Comparison of ENCODE assay signal across 8 cellular contexts in genomic region chr6:42661540-42662153, GRCh38.
DNase-seq lines count a peak whose midpoint lies in the region; ATAC-seq and TF ChIP-seq lines count a peak whose summit lies in the region.

No MANE protein-coding gene starts in this region.

- peak; percentile 94 for ATAC-seq in T-helper 17 cell
- ATAC-seq in GM21737 (IDR thresholded peaks at IDR 0.05; ENCODE audit: unreplicated experiment): no peak
- no peak for ATAC-seq in GM19467 (IDR thresholded peaks at IDR 0.05; ENCODE audit: unreplicated experiment)

- peaks cover 89% of the 10 kb centered on the region for H3K36me3 ChIP-seq in left ventricle myocardium inferior

- no peaks in the 10 kb centered on the region for H3K27me3 ChIP-seq in left ventricle myocardium inferior (ENCODE audit: low read depth)

- TF ChIP-seq CTCF in GM12864 (IDR thresholded peaks at IDR 0.05; ENCODE audit: low read depth, low read length, missing control alignments): peak; percentile 72
- peak; percentile 92 for TF ChIP-seq CTCF in left ventricle myocardium inferior (IDR thresholded peaks at IDR 0.05; ENCODE audit: borderline replicate concordance)

- no peak overlapping the region for H3K27ac ChIP-seq in left ventricle myocardium inferior (replicated peaks)

- peaks cover 10% of the 10 kb centered on the region for H3K36me3 Mint-ChIP-seq in T-helper 17 cell (ENCODE audit: low read depth)

- H3K4me1 Mint-ChIP-seq in T-helper 17 cell: peaks cover 5% of the 10 kb centered on the region

- H3K27me3 Mint-ChIP-seq in T-helper 17 cell: no peaks in the 10 kb centered on the region

- H3K9me3 ChIP-seq in T-helper 17 cell (ENCODE audit: control insufficient read depth, low read length, poor library complexity, severe bottlenecking): no peaks in the 10 kb centered on the region
- H3K9me3 ChIP-seq in left ventricle myocardium inferior (replicated peaks): no peaks in the 10 kb centered on the region

- intact Hi-C loops in left ventricle myocardium inferior (cut with micrococcal nuclease): loop anchor here (5.0 kb wide), 2 partner anchors 66 to 216 kb away; partner anchors contain the start of gene RPL7L1

- no peak overlapping the region for H3K4me3 Mint-ChIP-seq in T-helper 17 cell

- peaks cover 3% of the 10 kb centered on the region for H3K4me1 ChIP-seq in left ventricle myocardium inferior

- peak; percentile 26 for DNase-seq in GM12864 (ENCODE audit: low read depth)
- peak; percentile 67 for DNase-seq in NCI-H1694 (lab: John Stamatoyannopoulos, UW)
- DNase-seq in T-helper 17 cell: peak; percentile 71 to 79 (median 72)
- DNase-seq in amniotic stem cell (lab: John Stamatoyannopoulos, UW): peak; percentile 21
- DNase-seq in left ventricle myocardium inferior: peak; percentile 71
- peak; percentile 84 for DNase-seq in retina

- no peak overlapping the region for H3K4me3 ChIP-seq in GM12864 (ENCODE audit: low read depth, low read length)
- no peak overlapping the region for H3K4me3 ChIP-seq in left ventricle myocardium inferior

- no peak overlapping the region for H3K27ac Mint-ChIP-seq in T-helper 17 cell

Comparison
In these comparisons a context has a peak if more than half of its experiments do, and no peak if none do; other contexts are left out.
1. DNase-seq: peak in every context shown above with its lines; median percentile 84 in retina; 72 in T-helper 17 cell; 71 in left ventricle myocardium inferior; 67 in NCI-H1694; 26 in GM12864; 21 in amniotic stem cell.